In the genomic region with DNA sequence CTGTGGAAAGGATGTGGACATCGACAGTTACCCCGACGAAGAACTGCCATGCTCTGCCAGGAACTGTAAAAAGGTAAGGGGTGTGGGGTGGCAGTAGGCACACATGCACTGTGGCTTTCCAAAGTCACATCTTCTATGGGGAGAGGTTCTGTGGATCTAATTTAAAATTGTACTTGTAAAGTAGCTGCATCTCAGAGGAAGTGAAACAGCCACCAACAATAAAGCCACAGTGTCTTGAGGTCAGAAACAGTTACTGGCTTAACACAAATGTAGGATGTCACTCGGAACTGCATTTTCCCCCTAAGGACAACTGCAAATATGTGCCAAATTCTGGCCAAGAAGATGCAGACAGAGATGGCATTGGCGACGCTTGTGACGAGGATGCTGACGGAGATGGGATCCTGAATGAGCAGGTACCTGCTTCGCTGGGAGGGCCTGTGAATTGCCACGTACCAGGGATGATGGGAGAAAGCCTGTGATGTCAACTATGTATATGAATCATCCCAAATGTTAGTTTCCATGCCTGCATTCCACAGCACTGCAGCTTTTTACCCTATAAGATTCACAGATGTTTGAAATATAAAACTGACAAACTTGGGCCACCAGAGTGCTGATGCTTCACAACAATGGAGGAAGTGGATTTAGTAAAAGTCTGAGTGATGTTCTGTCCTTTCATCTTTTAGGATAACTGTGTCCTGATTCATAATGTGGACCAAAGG, we compare ENCODE assay signal across 14 cellular contexts. TPM values are rescaled to one million over a fixed set of nuclear protein-coding genes. Genes with fewer than 3 reads are reported as not detected.
DNase-seq lines count a peak whose midpoint lies in the region; ATAC-seq, FAIRE-seq and TF ChIP-seq lines count a peak whose summit lies in the region.
"Had no signal": no experiment of that assay in that cellular context is flagged by ENCODE, and none has a peak within 500 bp of the region (broad histone marks: within the 10 kb centered on the region; RNA-seq: fewer than 3 reads in every experiment).

No MANE protein-coding gene starts in this region.

- FAIRE-seq in GM12891 (lab: Jason Lieb, UNC), result peak; percentile 95

- ATAC-seq in GM21723 (IDR thresholded peaks at IDR 0.05; ENCODE audit: unreplicated experiment), result peak; percentile 77
- no peak for ATAC-seq in HG03025 (IDR thresholded peaks at IDR 0.05; ENCODE audit: low FRiP score, unreplicated experiment)
- ATAC-seq: activated CD4-positive, CD25-positive, alpha-beta regulatory T cell treated with anti-CD3 and anti-CD28 coated beads, Interleukin-2, amount 50 U/mL, for 24 hours; HCT116 had no signal

- H3K4me3 ChIP-seq in foreskin fibroblast (ENCODE audit: low read depth in 1 of 2, low read length in 2 of 2), result no peak overlapping the region
- H3K4me3 ChIP-seq: mucosa of descending colon had no signal

- no peak for TF ChIP-seq POLR2A in GM12891 (IDR thresholded peaks at IDR 0.05; ENCODE audit: low read depth, low read length)

- no peak for TF ChIP-seq CTCF in foreskin fibroblast (IDR thresholded peaks at IDR 0.05; ENCODE audit: low read depth, low read length)

- DNase-seq in GM12891 (ENCODE audit: insufficient read length, low spot score) (no peak), MV-4-11 (lab: John Stamatoyannopoulos, UW) (peak; percentile 95), foreskin fibroblast (peak; percentile 13 to 56), NCI-H524 (lab: John Stamatoyannopoulos, UW) (no peak), caudate nucleus (lab: John Stamatoyannopoulos, UW) (no peak)
- DNase-seq in central memory CD4-positive, alpha-beta T cell, result no peak
- DNase-seq: activated naive CD4-positive, alpha-beta T cell; NCI-H187 had no signal

- H3K27ac ChIP-seq in caudate nucleus (ENCODE audit: low read depth, low read length), result no peak overlapping the region
- H3K27ac ChIP-seq: RWPE1 had no signal

TF ChIP-seq in GM12891, 5 proteins besides CTCF, POLR2A, EP300 and RAD21:
- TF ChIP-seq TAF1 (IDR thresholded peaks at IDR 0.05; ENCODE audit: low read depth, low read length) (no peak), POLR2AphosphoS5 (IDR thresholded peaks at IDR 0.05; ENCODE audit: low read depth, low read length) (no peak), POU2F2 (IDR thresholded peaks at IDR 0.05; ENCODE audit: low read depth, low read length) (no peak), SPI1 (IDR thresholded peaks at IDR 0.05; ENCODE audit: low read depth, low read length) (peak; percentile 97)

RNA-seq across cellular contexts. Expression of gene THBS4, which starts 35.3 kb away (rescaled TPM):
- polyA plus RNA-seq in GM12891 (2012; ENCODE audit: low read depth, missing spikeins), result 0.30 TPM

Comparison
In these comparisons a context has a peak if more than half of its experiments do, and no peak if none do; other contexts are left out.
1. DNase-seq: peak in MV-4-11 (single experiment) and foreskin fibroblast (2 of 2); none in GM12891 (single experiment), central memory CD4-positive, alpha-beta T cell (single experiment), NCI-H524 (0 of 2) and caudate nucleus (0 of 61).